Comparison of ENCODE assay signal across 1 cellular context in genomic region chr12:92503029-92503931, GRCh38.
TF ChIP-seq lines count a peak whose summit lies in the region.

No MANE protein-coding gene starts in this region.

TF ChIP-seq in HepG2, 621 proteins besides CTCF, POLR2A, EP300 and RAD21 (continued from another document and continues in another):
- TF ChIP-seq, protein P1, sequence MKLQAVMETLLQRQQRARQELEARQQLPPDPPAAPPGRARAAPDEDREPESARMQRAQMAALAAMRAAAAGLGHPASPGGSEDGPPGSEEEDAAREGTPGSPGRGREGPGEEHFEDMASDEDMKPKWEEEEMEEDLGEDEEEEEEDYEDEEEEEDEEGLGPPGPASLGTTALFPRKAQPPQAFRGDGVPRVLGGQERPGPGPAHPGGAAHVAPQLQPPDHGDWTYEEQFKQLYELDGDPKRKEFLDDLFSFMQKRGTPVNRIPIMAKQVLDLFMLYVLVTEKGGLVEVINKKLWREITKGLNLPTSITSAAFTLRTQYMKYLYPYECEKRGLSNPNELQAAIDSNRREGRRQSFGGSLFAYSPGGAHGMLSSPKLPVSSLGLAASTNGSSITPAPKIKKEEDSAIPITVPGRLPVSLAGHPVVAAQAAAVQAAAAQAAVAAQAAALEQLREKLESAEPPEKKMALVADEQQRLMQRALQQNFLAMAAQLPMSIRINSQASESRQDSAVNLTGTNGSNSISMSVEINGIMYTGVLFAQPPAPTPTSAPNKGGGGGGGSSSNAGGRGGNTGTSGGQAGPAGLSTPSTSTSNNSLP (IDR thresholded peaks at IDR 0.05; ENCODE audit: low read depth, low read length): peak; percentile 75
- TF ChIP-seq ZNF337 (CRISPR knock-in tag; IDR thresholded peaks at IDR 0.05; ENCODE audit: borderline replicate concordance, low read depth) (no peak), ETV5 (CRISPR knock-in tag; IDR thresholded peaks at IDR 0.05; ENCODE audit: borderline replicate concordance) (no peak), ZC3H4 (CRISPR knock-in tag; IDR thresholded peaks at IDR 0.05; ENCODE audit: borderline replicate concordance) (no peak), SALL1 (CRISPR knock-in tag; IDR thresholded peaks at IDR 0.05) (peak; percentile 40; the same call in 1 of the 2 replicates), MEIS2 (CRISPR knock-in tag; IDR thresholded peaks at IDR 0.05) (no peak), SMAD3 (CRISPR knock-in tag; IDR thresholded peaks at IDR 0.05) (peak; percentile 68; the same call in 1 of the 2 replicates), ZMYM4 (CRISPR knock-in tag; IDR thresholded peaks at IDR 0.05) (no peak), PAXIP1 (CRISPR knock-in tag; conservative IDR thresholded peaks at IDR 0.05) (peak; percentile 89), PITX1 (CRISPR knock-in tag; IDR thresholded peaks at IDR 0.05) (0 out of 2 replicates have a peak, but pooled peaks have one; percentile 56), ESRRA (CRISPR knock-in tag; IDR thresholded peaks at IDR 0.05; ENCODE audit: low read depth) (no peak), BRD4 (CRISPR knock-in tag; IDR thresholded peaks at IDR 0.05) (no peak), ZNF784 (CRISPR knock-in tag; IDR thresholded peaks at IDR 0.05; ENCODE audit: borderline replicate concordance) (no peak), TBP (CRISPR knock-in tag; IDR thresholded peaks at IDR 0.05) (no peak), ZNF883 (CRISPR knock-in tag; IDR thresholded peaks at IDR 0.05; ENCODE audit: not compliant biosample characterization) (no peak), HOXA9 (CRISPR knock-in tag; IDR thresholded peaks at IDR 0.05; ENCODE audit: borderline replicate concordance) (no peak), NFKBIZ (CRISPR knock-in tag; IDR thresholded peaks at IDR 0.05) (no peak), FOSL2 (CRISPR knock-in tag; IDR thresholded peaks at IDR 0.05) (peak; percentile 50; the same call in 1 of the 2 replicates), ZNF761 (CRISPR knock-in tag; conservative IDR thresholded peaks at IDR 0.05) (no peak), NFRKB (IDR thresholded peaks at IDR 0.05) (no peak), IRX3 (CRISPR knock-in tag; IDR thresholded peaks at IDR 0.05; ENCODE audit: borderline replicate concordance, low read depth) (no peak), HOXA3 (CRISPR knock-in tag; IDR thresholded peaks at IDR 0.05) (no peak), HOMEZ (CRISPR knock-in tag; IDR thresholded peaks at IDR 0.05; ENCODE audit: low read depth) (peak; percentile 27; the same call in 1 of the 2 replicates), ARID2 (CRISPR knock-in tag; IDR thresholded peaks at IDR 0.05; ENCODE audit: borderline replicate concordance) (no peak), HDAC2 (CRISPR knock-in tag; IDR thresholded peaks at IDR 0.05) (peak; percentile 69), GFI1 (CRISPR knock-in tag; IDR thresholded peaks at IDR 0.05; ENCODE audit: borderline replicate concordance) (peak; percentile 74), ARNTL (CRISPR knock-in tag; IDR thresholded peaks at IDR 0.05) (no peak), FOXA3 (CRISPR knock-in tag; IDR thresholded peaks at IDR 0.05) (peak; percentile 84), ZNF781 (CRISPR knock-in tag; IDR thresholded peaks at IDR 0.05; ENCODE audit: borderline replicate concordance, not compliant biosample characterization) (peak; percentile 44), ZNF776 (CRISPR knock-in tag; IDR thresholded peaks at IDR 0.05) (no peak), NR2F2 (IDR thresholded peaks at IDR 0.05; ENCODE audit: borderline replicate concordance, low read depth) (peak; percentile 64), ZMYM2 (CRISPR knock-in tag; IDR thresholded peaks at IDR 0.05) (no peak), JARID2 (CRISPR knock-in tag; IDR thresholded peaks at IDR 0.05; ENCODE audit: insufficient replicate concordance) (no peak)
- TF ChIP-seq, protein P2, sequence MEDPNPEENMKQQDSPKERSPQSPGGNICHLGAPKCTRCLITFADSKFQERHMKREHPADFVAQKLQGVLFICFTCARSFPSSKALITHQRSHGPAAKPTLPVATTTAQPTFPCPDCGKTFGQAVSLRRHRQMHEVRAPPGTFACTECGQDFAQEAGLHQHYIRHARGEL (CRISPR knock-in tag; IDR thresholded peaks at IDR 0.05): no peak
- TF ChIP-seq, protein P3, sequence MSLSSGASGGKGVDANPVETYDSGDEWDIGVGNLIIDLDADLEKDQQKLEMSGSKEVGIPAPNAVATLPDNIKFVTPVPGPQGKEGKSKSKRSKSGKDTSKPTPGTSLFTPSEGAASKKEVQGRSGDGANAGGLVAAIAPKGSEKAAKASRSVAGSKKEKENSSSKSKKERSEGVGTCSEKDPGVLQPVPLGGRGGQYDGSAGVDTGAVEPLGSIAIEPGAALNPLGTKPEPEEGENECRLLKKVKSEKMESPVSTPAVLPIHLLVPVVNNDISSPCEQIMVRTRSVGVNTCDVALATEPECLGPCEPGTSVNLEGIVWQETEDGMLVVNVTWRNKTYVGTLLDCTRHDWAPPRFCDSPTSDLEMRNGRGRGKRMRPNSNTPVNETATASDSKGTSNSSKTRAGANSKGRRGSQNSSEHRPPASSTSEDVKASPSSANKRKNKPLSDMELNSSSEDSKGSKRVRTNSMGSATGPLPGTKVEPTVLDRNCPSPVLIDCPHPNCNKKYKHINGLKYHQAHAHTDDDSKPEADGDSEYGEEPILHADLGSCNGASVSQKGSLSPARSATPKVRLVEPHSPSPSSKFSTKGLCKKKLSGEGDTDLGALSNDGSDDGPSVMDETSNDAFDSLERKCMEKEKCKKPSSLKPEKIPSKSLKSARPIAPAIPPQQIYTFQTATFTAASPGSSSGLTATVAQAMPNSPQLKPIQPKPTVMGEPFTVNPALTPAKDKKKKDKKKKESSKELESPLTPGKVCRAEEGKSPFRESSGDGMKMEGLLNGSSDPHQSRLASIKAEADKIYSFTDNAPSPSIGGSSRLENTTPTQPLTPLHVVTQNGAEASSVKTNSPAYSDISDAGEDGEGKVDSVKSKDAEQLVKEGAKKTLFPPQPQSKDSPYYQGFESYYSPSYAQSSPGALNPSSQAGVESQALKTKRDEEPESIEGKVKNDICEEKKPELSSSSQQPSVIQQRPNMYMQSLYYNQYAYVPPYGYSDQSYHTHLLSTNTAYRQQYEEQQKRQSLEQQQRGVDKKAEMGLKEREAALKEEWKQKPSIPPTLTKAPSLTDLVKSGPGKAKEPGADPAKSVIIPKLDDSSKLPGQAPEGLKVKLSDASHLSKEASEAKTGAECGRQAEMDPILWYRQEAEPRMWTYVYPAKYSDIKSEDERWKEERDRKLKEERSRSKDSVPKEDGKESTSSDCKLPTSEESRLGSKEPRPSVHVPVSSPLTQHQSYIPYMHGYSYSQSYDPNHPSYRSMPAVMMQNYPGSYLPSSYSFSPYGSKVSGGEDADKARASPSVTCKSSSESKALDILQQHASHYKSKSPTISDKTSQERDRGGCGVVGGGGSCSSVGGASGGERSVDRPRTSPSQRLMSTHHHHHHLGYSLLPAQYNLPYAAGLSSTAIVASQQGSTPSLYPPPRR (CRISPR knock-in tag; IDR thresholded peaks at IDR 0.05; ENCODE audit: borderline replicate concordance): peak; percentile 65
- TF ChIP-seq, protein P4, sequence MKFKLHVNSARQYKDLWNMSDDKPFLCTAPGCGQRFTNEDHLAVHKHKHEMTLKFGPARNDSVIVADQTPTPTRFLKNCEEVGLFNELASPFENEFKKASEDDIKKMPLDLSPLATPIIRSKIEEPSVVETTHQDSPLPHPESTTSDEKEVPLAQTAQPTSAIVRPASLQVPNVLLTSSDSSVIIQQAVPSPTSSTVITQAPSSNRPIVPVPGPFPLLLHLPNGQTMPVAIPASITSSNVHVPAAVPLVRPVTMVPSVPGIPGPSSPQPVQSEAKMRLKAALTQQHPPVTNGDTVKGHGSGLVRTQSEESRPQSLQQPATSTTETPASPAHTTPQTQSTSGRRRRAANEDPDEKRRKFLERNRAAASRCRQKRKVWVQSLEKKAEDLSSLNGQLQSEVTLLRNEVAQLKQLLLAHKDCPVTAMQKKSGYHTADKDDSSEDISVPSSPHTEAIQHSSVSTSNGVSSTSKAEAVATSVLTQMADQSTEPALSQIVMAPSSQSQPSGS (CRISPR knock-in tag; IDR thresholded peaks at IDR 0.05): no peak
- TF ChIP-seq, protein P5, sequence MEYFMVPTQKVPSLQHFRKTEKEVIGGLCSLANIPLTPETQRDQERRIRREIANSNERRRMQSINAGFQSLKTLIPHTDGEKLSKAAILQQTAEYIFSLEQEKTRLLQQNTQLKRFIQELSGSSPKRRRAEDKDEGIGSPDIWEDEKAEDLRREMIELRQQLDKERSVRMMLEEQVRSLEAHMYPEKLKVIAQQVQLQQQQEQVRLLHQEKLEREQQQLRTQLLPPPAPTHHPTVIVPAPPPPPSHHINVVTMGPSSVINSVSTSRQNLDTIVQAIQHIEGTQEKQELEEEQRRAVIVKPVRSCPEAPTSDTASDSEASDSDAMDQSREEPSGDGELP (IDR thresholded peaks at IDR 0.05; ENCODE audit: borderline replicate concordance, low read depth): no peak
- TF ChIP-seq, protein P6, sequence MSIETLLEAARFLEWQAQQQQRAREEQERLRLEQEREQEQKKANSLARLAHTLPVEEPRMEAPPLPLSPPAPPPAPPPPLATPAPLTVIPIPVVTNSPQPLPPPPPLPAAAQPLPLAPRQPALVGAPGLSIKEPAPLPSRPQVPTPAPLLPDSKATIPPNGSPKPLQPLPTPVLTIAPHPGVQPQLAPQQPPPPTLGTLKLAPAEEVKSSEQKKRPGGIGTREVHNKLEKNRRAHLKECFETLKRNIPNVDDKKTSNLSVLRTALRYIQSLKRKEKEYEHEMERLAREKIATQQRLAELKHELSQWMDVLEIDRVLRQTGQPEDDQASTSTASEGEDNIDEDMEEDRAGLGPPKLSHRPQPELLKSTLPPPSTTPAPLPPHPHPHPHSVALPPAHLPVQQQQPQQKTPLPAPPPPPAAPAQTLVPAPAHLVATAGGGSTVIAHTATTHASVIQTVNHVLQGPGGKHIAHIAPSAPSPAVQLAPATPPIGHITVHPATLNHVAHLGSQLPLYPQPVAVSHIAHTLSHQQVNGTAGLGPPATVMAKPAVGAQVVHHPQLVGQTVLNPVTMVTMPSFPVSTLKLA (IDR thresholded peaks at IDR 0.05): no peak
- TF ChIP-seq, protein P7, sequence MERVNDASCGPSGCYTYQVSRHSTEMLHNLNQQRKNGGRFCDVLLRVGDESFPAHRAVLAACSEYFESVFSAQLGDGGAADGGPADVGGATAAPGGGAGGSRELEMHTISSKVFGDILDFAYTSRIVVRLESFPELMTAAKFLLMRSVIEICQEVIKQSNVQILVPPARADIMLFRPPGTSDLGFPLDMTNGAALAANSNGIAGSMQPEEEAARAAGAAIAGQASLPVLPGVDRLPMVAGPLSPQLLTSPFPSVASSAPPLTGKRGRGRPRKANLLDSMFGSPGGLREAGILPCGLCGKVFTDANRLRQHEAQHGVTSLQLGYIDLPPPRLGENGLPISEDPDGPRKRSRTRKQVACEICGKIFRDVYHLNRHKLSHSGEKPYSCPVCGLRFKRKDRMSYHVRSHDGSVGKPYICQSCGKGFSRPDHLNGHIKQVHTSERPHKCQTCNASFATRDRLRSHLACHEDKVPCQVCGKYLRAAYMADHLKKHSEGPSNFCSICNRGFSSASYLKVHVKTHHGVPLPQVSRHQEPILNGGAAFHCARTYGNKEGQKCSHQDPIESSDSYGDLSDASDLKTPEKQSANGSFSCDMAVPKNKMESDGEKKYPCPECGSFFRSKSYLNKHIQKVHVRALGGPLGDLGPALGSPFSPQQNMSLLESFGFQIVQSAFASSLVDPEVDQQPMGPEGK (CRISPR knock-in tag; IDR thresholded peaks at IDR 0.05): 0 out of 2 replicates have a peak, but pooled peaks have one; percentile 29
